ENCODE assay signal across 1 cellular context in the genomic region with DNA sequence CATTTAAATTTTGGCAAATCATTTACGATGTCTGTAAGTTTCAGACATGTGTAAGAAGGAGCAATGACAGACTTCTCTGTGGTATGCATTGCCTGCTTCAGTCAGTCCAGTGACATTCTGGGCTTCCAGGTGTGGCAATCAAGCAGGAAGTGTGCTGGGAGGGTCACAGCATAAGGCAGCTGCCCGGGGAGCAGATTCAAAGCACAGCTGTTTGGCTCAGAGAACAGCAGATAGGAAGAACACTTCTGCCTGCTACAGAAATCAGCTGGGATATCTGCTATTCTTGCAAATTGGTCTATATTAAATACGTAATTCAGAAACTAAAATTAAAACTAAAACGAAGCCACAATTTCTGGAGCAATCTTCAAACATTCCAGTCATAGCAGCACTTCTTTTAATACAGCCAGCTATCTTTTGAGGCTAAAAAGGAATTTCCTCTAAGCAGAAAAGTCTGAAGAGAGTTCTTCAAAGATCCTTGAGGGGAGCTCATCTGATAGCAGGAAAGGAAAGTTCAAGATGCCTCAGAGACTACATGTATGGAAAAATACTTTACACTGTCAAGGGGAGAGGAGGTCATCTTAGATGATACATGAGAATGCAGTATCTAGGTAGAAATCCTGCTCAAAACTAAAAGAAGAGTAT.
TF ChIP-seq lines count a peak whose summit lies in the region.

No MANE protein-coding gene starts in this region.

TF ChIP-seq in K562, 482 proteins besides CTCF, POLR2A, EP300 and RAD21 (continued from another document and continues in another):
- TF ChIP-seq SIN3A (IDR thresholded peaks at IDR 0.05; ENCODE audit: borderline replicate concordance in 2 of 2, control insufficient read depth in 1 of 2, low read depth in 2 of 2, low read length in 2 of 2) (0 out of 4 replicates have a peak, but pooled peaks of 1 of the 2 experiments have one; percentile 25), HLTF (IDR thresholded peaks at IDR 0.05) (no peak), MTA1 (IDR thresholded peaks at IDR 0.05; ENCODE audit: borderline replicate concordance) (no peak), CEBPB (tag; IDR thresholded peaks at IDR 0.05) (peak; percentile 65), USF2 (CRISPR knock-in tag; IDR thresholded peaks at IDR 0.05) (no peak), BRF1 (IDR thresholded peaks at IDR 0.05; ENCODE audit: borderline replicate concordance, extremely low read depth, insufficient read length) (no peak), ZNF717 (CRISPR knock-in tag; IDR thresholded peaks at IDR 0.05) (no peak), ZBTB26 (CRISPR knock-in tag; IDR thresholded peaks at IDR 0.05) (no peak), CHD4 (IDR thresholded peaks at IDR 0.05; ENCODE audit: insufficient read depth, insufficient replicate concordance, low read depth, low read length, poor library complexity, severe bottlenecking) (no peak), MTA3 (IDR thresholded peaks at IDR 0.05; ENCODE audit: borderline replicate concordance) (no peak), CBFA2T3 (IDR thresholded peaks at IDR 0.05) (peak; percentile 61), EWSR1 (IDR thresholded peaks at IDR 0.05; ENCODE audit: borderline replicate concordance, low read depth, partially characterized antibody) (no peak), HCFC1 (IDR thresholded peaks at IDR 0.05; ENCODE audit: low read depth, low read length) (no peak), HOMEZ (CRISPR knock-in tag; IDR thresholded peaks at IDR 0.05) (no peak), TEAD4 (IDR thresholded peaks at IDR 0.05; ENCODE audit: low read length) (peak; percentile 16; the same call in 1 of the 2 replicates), TEAD4 (CRISPR knock-in tag; IDR thresholded peaks at IDR 0.05; ENCODE audit: borderline replicate concordance) (no peak), ZNF280A (IDR thresholded peaks at IDR 0.05; ENCODE audit: low read depth, partially characterized antibody) (no peak), TFAP4 (CRISPR knock-in tag; IDR thresholded peaks at IDR 0.05; ENCODE audit: borderline replicate concordance) (peak; percentile 52; the same call in 1 of the 2 replicates), ZNF766 (CRISPR knock-in tag; conservative IDR thresholded peaks at IDR 0.05) (no peak), ZNF778 (CRISPR knock-in tag; IDR thresholded peaks at IDR 0.05) (no peak), THRB (CRISPR knock-in tag; conservative IDR thresholded peaks at IDR 0.05) (no peak), ZNF23 (CRISPR knock-in tag; IDR thresholded peaks at IDR 0.05) (no peak), SREBF1 (IDR thresholded peaks at IDR 0.05; ENCODE audit: borderline replicate concordance, low read depth, low read length) (no peak), CHD2 (IDR thresholded peaks at IDR 0.05; ENCODE audit: low read depth, low read length) (no peak), ZKSCAN8 (CRISPR knock-in tag; IDR thresholded peaks at IDR 0.05) (no peak), CREB1 (IDR thresholded peaks at IDR 0.05) (no peak), CREB1 (CRISPR knock-in tag; IDR thresholded peaks at IDR 0.05) (no peak), TCFL5 (CRISPR knock-in tag; conservative IDR thresholded peaks at IDR 0.05) (no peak), RBM34 (IDR thresholded peaks at IDR 0.05; ENCODE audit: borderline replicate concordance, insufficient read depth, low read length) (no peak), NR0B1 (IDR thresholded peaks at IDR 0.05; ENCODE audit: partially characterized antibody) (no peak), L3MBTL2 (IDR thresholded peaks at IDR 0.05) (no peak), ELF1 (tag; IDR thresholded peaks at IDR 0.05) (0 out of 2 replicates have a peak, but pooled peaks have one; percentile 21), HNRNPK (IDR thresholded peaks at IDR 0.05; ENCODE audit: low read depth, low read length, poor library complexity, severe bottlenecking) (no peak)
- TF ChIP-seq, protein P1, sequence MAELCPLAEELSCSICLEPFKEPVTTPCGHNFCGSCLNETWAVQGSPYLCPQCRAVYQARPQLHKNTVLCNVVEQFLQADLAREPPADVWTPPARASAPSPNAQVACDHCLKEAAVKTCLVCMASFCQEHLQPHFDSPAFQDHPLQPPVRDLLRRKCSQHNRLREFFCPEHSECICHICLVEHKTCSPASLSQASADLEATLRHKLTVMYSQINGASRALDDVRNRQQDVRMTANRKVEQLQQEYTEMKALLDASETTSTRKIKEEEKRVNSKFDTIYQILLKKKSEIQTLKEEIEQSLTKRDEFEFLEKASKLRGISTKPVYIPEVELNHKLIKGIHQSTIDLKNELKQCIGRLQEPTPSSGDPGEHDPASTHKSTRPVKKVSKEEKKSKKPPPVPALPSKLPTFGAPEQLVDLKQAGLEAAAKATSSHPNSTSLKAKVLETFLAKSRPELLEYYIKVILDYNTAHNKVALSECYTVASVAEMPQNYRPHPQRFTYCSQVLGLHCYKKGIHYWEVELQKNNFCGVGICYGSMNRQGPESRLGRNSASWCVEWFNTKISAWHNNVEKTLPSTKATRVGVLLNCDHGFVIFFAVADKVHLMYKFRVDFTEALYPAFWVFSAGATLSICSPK (IDR thresholded peaks at IDR 0.05; ENCODE audit: borderline replicate concordance), result no peak
- TF ChIP-seq, protein P2, sequence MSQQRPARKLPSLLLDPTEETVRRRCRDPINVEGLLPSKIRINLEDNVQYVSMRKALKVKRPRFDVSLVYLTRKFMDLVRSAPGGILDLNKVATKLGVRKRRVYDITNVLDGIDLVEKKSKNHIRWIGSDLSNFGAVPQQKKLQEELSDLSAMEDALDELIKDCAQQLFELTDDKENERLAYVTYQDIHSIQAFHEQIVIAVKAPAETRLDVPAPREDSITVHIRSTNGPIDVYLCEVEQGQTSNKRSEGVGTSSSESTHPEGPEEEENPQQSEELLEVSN (IDR thresholded peaks at IDR 0.05; ENCODE audit: borderline replicate concordance in 1 of 2, extremely low read depth in 1 of 2, insufficient read depth in 1 of 2, insufficient read length in 1 of 2, low read depth in 1 of 2, low read length in 1 of 2, poor library complexity in 1 of 2, severe bottlenecking in 1 of 2), result peak in 1 of 2 experiments; percentile 10
- TF ChIP-seq, protein P3, sequence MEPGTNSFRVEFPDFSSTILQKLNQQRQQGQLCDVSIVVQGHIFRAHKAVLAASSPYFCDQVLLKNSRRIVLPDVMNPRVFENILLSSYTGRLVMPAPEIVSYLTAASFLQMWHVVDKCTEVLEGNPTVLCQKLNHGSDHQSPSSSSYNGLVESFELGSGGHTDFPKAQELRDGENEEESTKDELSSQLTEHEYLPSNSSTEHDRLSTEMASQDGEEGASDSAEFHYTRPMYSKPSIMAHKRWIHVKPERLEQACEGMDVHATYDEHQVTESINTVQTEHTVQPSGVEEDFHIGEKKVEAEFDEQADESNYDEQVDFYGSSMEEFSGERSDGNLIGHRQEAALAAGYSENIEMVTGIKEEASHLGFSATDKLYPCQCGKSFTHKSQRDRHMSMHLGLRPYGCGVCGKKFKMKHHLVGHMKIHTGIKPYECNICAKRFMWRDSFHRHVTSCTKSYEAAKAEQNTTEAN (CRISPR knock-in tag; IDR thresholded peaks at IDR 0.05), result no peak
- TF ChIP-seq, protein P4, sequence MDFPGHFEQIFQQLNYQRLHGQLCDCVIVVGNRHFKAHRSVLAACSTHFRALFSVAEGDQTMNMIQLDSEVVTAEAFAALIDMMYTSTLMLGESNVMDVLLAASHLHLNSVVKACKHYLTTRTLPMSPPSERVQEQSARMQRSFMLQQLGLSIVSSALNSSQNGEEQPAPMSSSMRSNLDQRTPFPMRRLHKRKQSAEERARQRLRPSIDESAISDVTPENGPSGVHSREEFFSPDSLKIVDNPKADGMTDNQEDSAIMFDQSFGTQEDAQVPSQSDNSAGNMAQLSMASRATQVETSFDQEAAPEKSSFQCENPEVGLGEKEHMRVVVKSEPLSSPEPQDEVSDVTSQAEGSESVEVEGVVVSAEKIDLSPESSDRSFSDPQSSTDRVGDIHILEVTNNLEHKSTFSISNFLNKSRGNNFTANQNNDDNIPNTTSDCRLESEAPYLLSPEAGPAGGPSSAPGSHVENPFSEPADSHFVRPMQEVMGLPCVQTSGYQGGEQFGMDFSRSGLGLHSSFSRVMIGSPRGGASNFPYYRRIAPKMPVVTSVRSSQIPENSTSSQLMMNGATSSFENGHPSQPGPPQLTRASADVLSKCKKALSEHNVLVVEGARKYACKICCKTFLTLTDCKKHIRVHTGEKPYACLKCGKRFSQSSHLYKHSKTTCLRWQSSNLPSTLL (IDR thresholded peaks at IDR 0.05), result no peak
- TF ChIP-seq, protein P5, sequence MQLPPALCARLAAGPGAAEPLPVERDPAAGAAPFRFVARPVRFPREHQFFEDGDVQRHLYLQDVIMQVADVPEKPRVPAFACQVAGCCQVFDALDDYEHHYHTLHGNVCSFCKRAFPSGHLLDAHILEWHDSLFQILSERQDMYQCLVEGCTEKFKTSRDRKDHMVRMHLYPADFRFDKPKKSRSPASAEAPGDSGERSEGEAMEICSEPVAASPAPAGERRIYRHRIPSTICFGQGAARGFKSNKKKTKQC (CRISPR knock-in tag; IDR thresholded peaks at IDR 0.05), result no peak
